18 cellular contexts compared by ENCODE assay signal in the genomic region with DNA sequence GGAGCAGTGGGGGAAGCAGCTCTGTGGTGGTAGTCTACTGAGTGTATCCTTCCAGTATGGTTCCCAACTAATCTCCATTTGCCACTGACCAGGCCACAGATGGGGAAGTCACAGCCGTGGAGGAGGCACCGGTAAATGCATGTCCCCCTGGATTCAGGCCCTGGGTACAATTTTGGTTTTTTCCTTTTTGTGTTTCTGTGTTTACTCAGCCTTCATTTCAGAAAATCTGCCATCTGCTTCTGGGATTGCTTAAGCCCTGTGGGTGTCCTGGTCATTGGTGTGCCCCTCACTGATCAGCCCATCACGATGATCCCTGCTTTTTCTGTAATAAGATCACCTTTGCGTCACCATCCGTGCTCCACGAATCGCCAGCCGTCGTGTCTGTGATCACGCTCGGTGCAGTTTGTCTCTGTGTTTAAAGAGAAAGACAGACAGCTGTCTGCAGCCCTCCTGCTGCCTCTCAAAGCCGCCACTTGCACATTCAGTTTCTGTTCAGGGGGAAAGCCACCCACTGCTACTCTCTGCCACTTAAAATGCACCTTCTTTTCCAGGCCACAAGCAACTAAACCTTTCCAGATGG.
"Had no signal": no experiment of that assay in that cellular context is flagged by ENCODE, and none has a peak within 500 bp of the region (broad histone marks: within the 10 kb centered on the region; RNA-seq: fewer than 3 reads in every experiment).

No MANE protein-coding gene starts in this region.

- H3K4me1 ChIP-seq: lower lobe of right lung, prostate gland, vagina had no signal

- H3K4me3 ChIP-seq: esophagus squamous epithelium, lower lobe of right lung, prostate gland, spleen, tibial nerve, vagina had no signal

- H3K27me3 ChIP-seq: esophagus squamous epithelium, spleen, tibial nerve, vagina had no signal

- H3K9me3 ChIP-seq: esophagus squamous epithelium, lower lobe of right lung, prostate gland, spleen, tibial nerve, vagina had no signal

- H3K27ac Mint-ChIP-seq: activated CD4-positive, alpha-beta memory T cell treated with anti-CD3 and anti-CD28 coated beads, Interleukin-2, amount 10 ng/mL, durations not matched to agents 7 days and 5 days; activated CD4-positive, alpha-beta T cell treated with anti-CD3 and anti-CD28 coated beads for 36 hours; activated T-cell treated with anti-CD3 and anti-CD28 coated beads, Interleukin-2, amount 50 U/mL, for 72 hours; dendritic cell treated with granulocyte-macrophage colony-stimulating factor and Interleukin-4, amounts not matched to agents 40 ng/mL and 50 ng/mL, for 4 days; mesothelial cell of epicardium; stimulated activated naive B cell treated with anti-CD40 and anti-IgM and Interleukin-4, amounts not matched to agents 10 μg/mL and 1 μg/mL and 100 μg/mL, for 72 hours had no signal

- H3K27me3 Mint-ChIP-seq: activated CD4-positive, alpha-beta memory T cell treated with anti-CD3 and anti-CD28 coated beads, Interleukin-2, amount 10 ng/mL, durations not matched to agents 7 days and 5 days; activated CD4-positive, alpha-beta T cell treated with anti-CD3 and anti-CD28 coated beads for 36 hours; dendritic cell treated with granulocyte-macrophage colony-stimulating factor and Interleukin-4, amounts not matched to agents 40 ng/mL and 50 ng/mL, for 4 days; stimulated activated naive B cell treated with anti-CD40 and anti-IgM and Interleukin-4, amounts not matched to agents 10 μg/mL and 1 μg/mL and 100 μg/mL, for 72 hours had no signal

- H3K27ac ChIP-seq: esophagus squamous epithelium, lower lobe of right lung, vagina had no signal

- H3K4me3 Mint-ChIP-seq: activated CD4-positive, alpha-beta memory T cell treated with anti-CD3 and anti-CD28 coated beads, Interleukin-2, amount 10 ng/mL, durations not matched to agents 7 days and 5 days; activated CD4-positive, alpha-beta T cell treated with anti-CD3 and anti-CD28 coated beads for 36 hours; activated T-cell treated with anti-CD3 and anti-CD28 coated beads, Interleukin-2, amount 50 U/mL, for 72 hours; dendritic cell treated with granulocyte-macrophage colony-stimulating factor and Interleukin-4, amounts not matched to agents 40 ng/mL and 50 ng/mL, for 4 days; mesothelial cell of epicardium; stimulated activated naive B cell treated with anti-CD40 and anti-IgM and Interleukin-4, amounts not matched to agents 10 μg/mL and 1 μg/mL and 100 μg/mL, for 72 hours had no signal

- ATAC-seq: activated CD4-positive, alpha-beta T cell treated with anti-CD3 and anti-CD28 coated beads for 36 hours; activated T-cell treated with anti-CD3 and anti-CD28 coated beads, Interleukin-2, amount 50 U/mL, for 72 hours; left cardiac atrium; lower lobe of right lung; sciatic nerve; stimulated activated naive B cell treated with anti-CD40 and anti-IgM and Interleukin-4, amounts not matched to agents 10 μg/mL and 1 μg/mL and 100 μg/mL, for 72 hours had no signal

- H3K4me1 Mint-ChIP-seq: activated CD4-positive, alpha-beta memory T cell treated with anti-CD3 and anti-CD28 coated beads, Interleukin-2, amount 10 ng/mL, durations not matched to agents 7 days and 5 days; activated CD4-positive, alpha-beta T cell treated with anti-CD3 and anti-CD28 coated beads for 36 hours; mesothelial cell of epicardium; stimulated activated naive B cell treated with anti-CD40 and anti-IgM and Interleukin-4, amounts not matched to agents 10 μg/mL and 1 μg/mL and 100 μg/mL, for 72 hours had no signal

- H3K9me3 Mint-ChIP-seq: activated CD4-positive, alpha-beta memory T cell treated with anti-CD3 and anti-CD28 coated beads, Interleukin-2, amount 10 ng/mL, durations not matched to agents 7 days and 5 days; activated T-cell treated with anti-CD3 and anti-CD28 coated beads, Interleukin-2, amount 50 U/mL, for 72 hours; dendritic cell treated with granulocyte-macrophage colony-stimulating factor and Interleukin-4, amounts not matched to agents 40 ng/mL and 50 ng/mL, for 4 days; mesothelial cell of epicardium; stimulated activated naive B cell treated with anti-CD40 and anti-IgM and Interleukin-4, amounts not matched to agents 10 μg/mL and 1 μg/mL and 100 μg/mL, for 72 hours had no signal

- DNase-seq: activated CD4-positive, alpha-beta memory T cell treated with anti-CD3 and anti-CD28 coated beads, Interleukin-2, amount 10 ng/mL, durations not matched to agents 7 days and 5 days; activated CD4-positive, alpha-beta T cell treated with anti-CD3 and anti-CD28 coated beads for 36 hours; activated T-cell treated with anti-CD3 and anti-CD28 coated beads, Interleukin-2, amount 50 U/mL, for 72 hours; central memory CD4-positive, alpha-beta T cell; esophagus squamous epithelium; foreskin fibroblast; left cardiac atrium; lower lobe of right lung; spleen; stimulated activated CD4-positive, alpha-beta T cell treated with anti-CD3 and anti-CD28 coated beads, Interleukin-1b, Interleukin-23, amount 100 ng/mL, for 48 hours; stimulated activated naive B cell treated with anti-CD40 and anti-IgM and Interleukin-4, amounts not matched to agents 10 μg/mL and 1 μg/mL and 100 μg/mL, for 72 hours; T-helper 9 cell had no signal
